In genomic region chr2:212227755-212228154, GRCh38 we compare ENCODE assay signal across 9 cellular contexts.
DNase-seq lines count a peak whose midpoint lies in the region; ATAC-seq, FAIRE-seq and TF ChIP-seq lines count a peak whose summit lies in the region.
"Had no signal": no experiment of that assay in that cellular context is flagged by ENCODE, and none has a peak within 500 bp of the region (broad histone marks: within the 10 kb centered on the region; RNA-seq: fewer than 3 reads in every experiment).

No MANE protein-coding gene starts in this region.

- peaks cover 7 to 8% of the 10 kb centered on the region in 2 donors for H3K9me3 Mint-ChIP-seq in effector memory CD8-positive, alpha-beta T cell
- H3K9me3 Mint-ChIP-seq in natural killer cell, result peaks cover 2 to 8% of the 10 kb centered on the region in 2 donors

- H3K27me3 ChIP-seq in foreskin keratinocyte, result no peaks in the 10 kb centered on the region
- H3K27me3 ChIP-seq: BLaER1 treated with 17β-estradiol and CSF1 and Interleukin-3, amounts not matched to agents 10 nM and 100 nM had no signal

- H3K4me3 ChIP-seq in A549, result no peak overlapping the region
- H3K4me3 ChIP-seq: BLaER1 treated with 17β-estradiol and CSF1 and Interleukin-3, amounts not matched to agents 10 nM and 100 nM had no signal

- H3K9me3 ChIP-seq in A549, result no peaks in the 10 kb centered on the region
- H3K9me3 ChIP-seq: BLaER1 treated with 17β-estradiol and CSF1 and Interleukin-3, amounts not matched to agents 10 nM and 100 nM had no signal

- POLR2A ChIA-PET in A549 (lab: Yijun Ruan, JAX), result no interaction called here

- no peaks in the 10 kb centered on the region for H3K36me3 Mint-ChIP-seq in effector memory CD8-positive, alpha-beta T cell (ENCODE audit: insufficient read depth)
- H3K36me3 Mint-ChIP-seq in natural killer cell, result no peaks in the 10 kb centered on the region

- DNase-seq in A549 (ENCODE audit: low read depth in 1 of 2, low spot score in 1 of 2), result peak in 1 of 2 experiments; percentile 37
- DNase-seq in HuH-7 (ENCODE audit: low spot score), result peak; percentile 4
- peak; percentile 81 for DNase-seq in OCI-M1 (lab: John Stamatoyannopoulos, UW)
- peak; percentile 48 to 80 for DNase-seq in foreskin keratinocyte
- DNase-seq in KG1 (lab: John Stamatoyannopoulos, UW), result no peak
- DNase-seq in effector memory CD8-positive, alpha-beta T cell, result no peak
- no peak for DNase-seq in natural killer cell

- FAIRE-seq in A549 (lab: Jason Lieb, UNC), result no peak

- no peak for TF ChIP-seq POLR2A in A549 (IDR thresholded peaks at IDR 0.05; ENCODE audit: low read length)

- intact Hi-C loops in natural killer cell (cut with micrococcal nuclease), result no loop called here

- no peaks in the 10 kb centered on the region for H3K4me1 Mint-ChIP-seq in effector memory CD8-positive, alpha-beta T cell (ENCODE audit: low read depth in 2 of 2)
- no peaks in the 10 kb centered on the region for H3K4me1 Mint-ChIP-seq in natural killer cell

- WGBS in A549 (ENCODE audit: missing lambda C conversion rate), result 27% methylated on average over 4 of the region's 4 CpGs

- no peak overlapping the region for H3K4me2 ChIP-seq in A549
- H3K4me2 ChIP-seq: BLaER1 treated with 17β-estradiol and CSF1 and Interleukin-3, amounts not matched to agents 10 nM and 100 nM had no signal

- TF ChIP-seq EP300 in A549 (IDR thresholded peaks at IDR 0.05), result no peak

- no peak for TF ChIP-seq RAD21 in A549 (conservative IDR thresholded peaks at IDR 0.05 in 1 of 2, IDR thresholded peaks at IDR 0.05 in 1 of 2)

- TF ChIP-seq CTCF in A549 (IDR thresholded peaks at IDR 0.05), result no peak
- TF ChIP-seq CTCF in foreskin keratinocyte (conservative IDR thresholded peaks at IDR 0.05), result no peak
- no peak for TF ChIP-seq CTCF in natural killer cell (IDR thresholded peaks at IDR 0.05)

- H3K27me3 Mint-ChIP-seq in effector memory CD8-positive, alpha-beta T cell, result no peaks in the 10 kb centered on the region
- H3K27me3 Mint-ChIP-seq in natural killer cell (ENCODE audit: low read depth in 2 of 2), result no peaks in the 10 kb centered on the region

- H3K27ac Mint-ChIP-seq in effector memory CD8-positive, alpha-beta T cell, result no peak overlapping the region
- H3K27ac Mint-ChIP-seq in natural killer cell, result no peak overlapping the region

- CTCF ChIA-PET in A549 (lab: Yijun Ruan, JAX), result interaction anchor here (0.7 kb wide), 1 partner anchor 133 kb away, joined by 3 read pairs; no protein-coding TSS in a partner anchor

- no peak overlapping the region for H3K27ac ChIP-seq in A549
- no peak overlapping the region for H3K27ac ChIP-seq in foreskin keratinocyte
- H3K27ac ChIP-seq: BLaER1 treated with 17β-estradiol and CSF1 and Interleukin-3, amounts not matched to agents 10 nM and 100 nM had no signal

- no peak for ATAC-seq in A549
- ATAC-seq in foreskin keratinocyte, result peak; percentile 89
- ATAC-seq in HG03521 (IDR thresholded peaks at IDR 0.05; ENCODE audit: unreplicated experiment), result no peak
- no peak for ATAC-seq in effector memory CD8-positive, alpha-beta T cell (replicated peaks)
- no peak for ATAC-seq in natural killer cell

- no peak overlapping the region for H3K4me3 Mint-ChIP-seq in effector memory CD8-positive, alpha-beta T cell
- no peak overlapping the region for H3K4me3 Mint-ChIP-seq in natural killer cell

- H3K4me1 ChIP-seq in A549 (no peaks in the 10 kb centered on the region), foreskin keratinocyte (peaks cover 7% of the 10 kb centered on the region)
- H3K4me1 ChIP-seq: BLaER1 treated with 17β-estradiol and CSF1 and Interleukin-3, amounts not matched to agents 10 nM and 100 nM had no signal

TF ChIP-seq in A549, 52 proteins besides CTCF, POLR2A, EP300 and RAD21:
- TF ChIP-seq MYC (IDR thresholded peaks at IDR 0.05; ENCODE audit: borderline replicate concordance, low read length), result no peak
- peak; percentile 42 to 58 for TF ChIP-seq CEBPB (IDR thresholded peaks at IDR 0.05)

Comparison
In these comparisons a context has a peak if more than half of its experiments do, and no peak if none do; other contexts are left out.
1. DNase-seq: peak in HuH-7 (single experiment), OCI-M1 (single experiment) and foreskin keratinocyte (2 of 2); none in KG1 (single experiment), effector memory CD8-positive, alpha-beta T cell (0 of 3) and natural killer cell (single experiment).